In the genomic region with DNA sequence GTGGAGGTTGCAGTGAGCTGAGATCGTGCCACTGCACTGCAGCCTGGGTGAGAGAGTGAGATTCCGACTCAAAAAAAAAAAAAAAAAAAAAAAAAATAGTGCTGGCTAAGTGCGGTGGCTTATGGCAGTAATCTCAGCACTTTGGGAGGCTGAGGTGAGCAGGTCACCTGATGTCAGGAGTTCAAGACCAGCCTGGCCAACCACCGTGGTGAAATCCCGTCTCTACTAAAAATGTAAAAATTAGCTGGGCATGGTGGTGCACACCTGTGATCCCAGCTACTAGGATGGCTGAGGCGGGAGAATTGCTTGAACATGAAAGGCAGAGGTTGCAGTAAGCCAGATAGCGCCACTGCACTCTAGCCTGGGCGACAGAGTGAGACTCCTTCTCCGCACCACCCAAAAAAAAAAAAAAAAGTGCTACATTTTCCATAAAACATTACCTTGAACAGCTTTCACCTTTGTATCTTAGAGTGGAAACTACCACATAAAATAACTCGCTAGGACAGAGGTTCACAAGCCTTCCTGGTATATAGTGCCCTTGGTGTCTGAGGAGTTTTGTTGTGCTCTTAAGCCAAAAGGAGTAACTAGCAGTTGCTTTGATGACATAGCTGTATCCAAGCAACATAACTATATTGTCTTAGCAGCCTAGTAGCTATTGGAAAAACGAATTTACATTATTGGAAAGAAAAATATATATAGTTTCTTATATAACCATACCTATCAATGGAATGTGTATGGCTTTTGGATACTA, we compare ENCODE assay signal across 16 cellular contexts. TPM values are rescaled to one million over a fixed set of nuclear protein-coding genes. Genes with fewer than 3 reads are reported as not detected.
DNase-seq lines count a peak whose midpoint lies in the region; ATAC-seq and TF ChIP-seq lines count a peak whose summit lies in the region.
"Had no signal": no experiment of that assay in that cellular context is flagged by ENCODE, and none has a peak within 500 bp of the region (broad histone marks: within the 10 kb centered on the region; RNA-seq: fewer than 3 reads in every experiment).

No MANE protein-coding gene starts in this region.

- H3K27me3 Mint-ChIP-seq in activated CD4-positive, alpha-beta T cell treated with anti-CD3 and anti-CD28 coated beads, Interleukin-2, amount 10 ng/mL, durations not matched to agents 24 days and 14 days = no peaks in the 10 kb centered on the region
- H3K27me3 Mint-ChIP-seq in activated naive CD8-positive, alpha-beta T cell treated with anti-CD3 and anti-CD28 coated beads, Interleukin-2, amount 10 ng/mL, durations not matched to agents 7 days and 5 days = no peaks in the 10 kb centered on the region
- no peaks in the 10 kb centered on the region for H3K27me3 Mint-ChIP-seq in progenitor cell of endocrine pancreas
- H3K27me3 Mint-ChIP-seq: type B pancreatic cell had no signal

- no peak overlapping the region for H3K27ac ChIP-seq in foreskin keratinocyte
- H3K27ac ChIP-seq: lower lobe of right lung had no signal

- H3K36me3 Mint-ChIP-seq in activated CD4-positive, alpha-beta T cell treated with anti-CD3 and anti-CD28 coated beads, Interleukin-2, amount 10 ng/mL, durations not matched to agents 24 days and 14 days (ENCODE audit: low read depth) = peaks cover 43% of the 10 kb centered on the region
- peaks cover 24% of the 10 kb centered on the region for H3K36me3 Mint-ChIP-seq in activated naive CD8-positive, alpha-beta T cell treated with anti-CD3 and anti-CD28 coated beads, Interleukin-2, amount 10 ng/mL, durations not matched to agents 7 days and 5 days
- H3K36me3 Mint-ChIP-seq in progenitor cell of endocrine pancreas (ENCODE audit: insufficient read depth) = peaks cover 7% of the 10 kb centered on the region

- DNase-seq in activated CD4-positive, alpha-beta T cell treated with anti-CD3 and anti-CD28 coated beads, Interleukin-2, amount 10 ng/mL, durations not matched to agents 24 days and 14 days = peak; percentile 70
- DNase-seq in activated CD4-positive, alpha-beta T cell treated with anti-CD3 and anti-CD28 coated beads, Interleukin-2, amount 50 U/mL, for 1 hour = no peak
- peak; percentile 18 for DNase-seq in activated naive CD8-positive, alpha-beta T cell treated with anti-CD3 and anti-CD28 coated beads, Interleukin-2, amount 10 ng/mL, durations not matched to agents 7 days and 5 days
- DNase-seq in progenitor cell of endocrine pancreas (ENCODE audit: low spot score, unreplicated experiment) = no peak
- DNase-seq in foreskin keratinocyte = no peak
- no peak for DNase-seq in CD1c-positive myeloid dendritic cell (ENCODE audit: extremely low spot score)
- DNase-seq: ACHN, Kasumi-1, lower lobe of right lung, NCI-H2081, occipital lobe had no signal

- no peaks in the 10 kb centered on the region for H3K27me3 ChIP-seq in foreskin keratinocyte
- H3K27me3 ChIP-seq: hepatocyte had no signal

- POLR2A ChIA-PET in activated naive CD8-positive, alpha-beta T cell treated with anti-CD3 and anti-CD28 coated beads, Interleukin-2, amount 10 ng/mL, durations not matched to agents 7 days and 5 days (lab: Charles Lee) = interaction anchor here (1.9 to 3.3 kb wide), 2 partner anchors 11 to 48 kb away, joined by 7 to 14 read pairs; a partner anchor contains a TSS

- peak overlapping the region; percentile 58 for H3K27ac Mint-ChIP-seq in activated CD4-positive, alpha-beta T cell treated with anti-CD3 and anti-CD28 coated beads, Interleukin-2, amount 10 ng/mL, durations not matched to agents 24 days and 14 days
- H3K27ac Mint-ChIP-seq in activated naive CD8-positive, alpha-beta T cell treated with anti-CD3 and anti-CD28 coated beads, Interleukin-2, amount 10 ng/mL, durations not matched to agents 7 days and 5 days = no peak overlapping the region
- H3K27ac Mint-ChIP-seq in progenitor cell of endocrine pancreas = peak overlapping the region; percentile 29

- no peaks in the 10 kb centered on the region for H3K9me3 Mint-ChIP-seq in activated CD4-positive, alpha-beta T cell treated with anti-CD3 and anti-CD28 coated beads, Interleukin-2, amount 10 ng/mL, durations not matched to agents 24 days and 14 days
- H3K9me3 Mint-ChIP-seq in activated naive CD8-positive, alpha-beta T cell treated with anti-CD3 and anti-CD28 coated beads, Interleukin-2, amount 10 ng/mL, durations not matched to agents 7 days and 5 days = no peaks in the 10 kb centered on the region
- H3K9me3 Mint-ChIP-seq in progenitor cell of endocrine pancreas (ENCODE audit: low read depth) = no peaks in the 10 kb centered on the region
- H3K9me3 Mint-ChIP-seq: activated naive CD4-positive, alpha-beta T cell treated with anti-CD3 and anti-CD28 coated beads, Interleukin-2, amount 50 U/mL, for 72 hours; type B pancreatic cell had no signal

- H3K4me1 Mint-ChIP-seq in activated CD4-positive, alpha-beta T cell treated with anti-CD3 and anti-CD28 coated beads, Interleukin-2, amount 10 ng/mL, durations not matched to agents 24 days and 14 days = peaks cover 37% of the 10 kb centered on the region
- H3K4me1 Mint-ChIP-seq in activated naive CD8-positive, alpha-beta T cell treated with anti-CD3 and anti-CD28 coated beads, Interleukin-2, amount 10 ng/mL, durations not matched to agents 7 days and 5 days = peaks cover 33% of the 10 kb centered on the region
- H3K4me1 Mint-ChIP-seq in progenitor cell of endocrine pancreas (ENCODE audit: low read depth) = peaks cover 10% of the 10 kb centered on the region

- H3K4me3 Mint-ChIP-seq in activated CD4-positive, alpha-beta T cell treated with anti-CD3 and anti-CD28 coated beads, Interleukin-2, amount 10 ng/mL, durations not matched to agents 24 days and 14 days = no peak overlapping the region
- no peak overlapping the region for H3K4me3 Mint-ChIP-seq in activated naive CD8-positive, alpha-beta T cell treated with anti-CD3 and anti-CD28 coated beads, Interleukin-2, amount 10 ng/mL, durations not matched to agents 7 days and 5 days
- H3K4me3 Mint-ChIP-seq in progenitor cell of endocrine pancreas (ENCODE audit: low read depth) = no peak overlapping the region
- H3K4me3 Mint-ChIP-seq: type B pancreatic cell had no signal

- intact Hi-C loops in activated CD4-positive, alpha-beta T cell treated with anti-CD3 and anti-CD28 coated beads, Interleukin-2, amount 10 ng/mL, durations not matched to agents 24 days and 14 days (cut with micrococcal nuclease) = no loop called here

- ATAC-seq in HG03571 (IDR thresholded peaks at IDR 0.05; ENCODE audit: unreplicated experiment) (peak; percentile 15), foreskin keratinocyte (no peak), HG03432 (IDR thresholded peaks at IDR 0.05; ENCODE audit: unreplicated experiment) (no peak)
- peak; percentile 47 for ATAC-seq in activated naive CD8-positive, alpha-beta T cell treated with anti-CD3 and anti-CD28 coated beads, Interleukin-2, amount 10 ng/mL, durations not matched to agents 7 days and 5 days (ENCODE audit: low read depth)

- TF ChIP-seq CTCF in progenitor cell of endocrine pancreas (IDR thresholded peaks at IDR 0.05; ENCODE audit: unreplicated experiment) (no peak), foreskin keratinocyte (conservative IDR thresholded peaks at IDR 0.05) (no peak)

- no peaks in the 10 kb centered on the region for H3K4me1 ChIP-seq in foreskin keratinocyte

RNA-seq across cellular contexts. Expression of a gene that starts 11.1 kb away (rescaled TPM):
- total RNA-seq in activated CD4-positive, alpha-beta T cell treated with anti-CD3 and anti-CD28 coated beads, Interleukin-2, amount 10 ng/mL, durations not matched to agents 24 days and 14 days = 351 and 357 TPM in 2 replicates
- total RNA-seq in activated naive CD8-positive, alpha-beta T cell treated with anti-CD3 and anti-CD28 coated beads, Interleukin-2, amount 10 ng/mL, durations not matched to agents 7 days and 5 days = 100 to 1,000 TPM; 210 to 217 TPM
- total RNA-seq in progenitor cell of endocrine pancreas = 231 and 234 TPM in 2 replicates
- total RNA-seq in foreskin keratinocyte = 263 and 298 TPM in 2 replicates
- polyA plus RNA-seq in foreskin keratinocyte = 265 and 316 TPM in 2 replicates

RNA-seq across cellular contexts. Expression of a gene that starts 31.2 kb away (rescaled TPM):
- 760 and 771 TPM in 2 replicates for total RNA-seq in activated CD4-positive, alpha-beta T cell treated with anti-CD3 and anti-CD28 coated beads, Interleukin-2, amount 10 ng/mL, durations not matched to agents 24 days and 14 days
- 100 to 1,000 TPM; 468 to 471 TPM for total RNA-seq in activated naive CD8-positive, alpha-beta T cell treated with anti-CD3 and anti-CD28 coated beads, Interleukin-2, amount 10 ng/mL, durations not matched to agents 7 days and 5 days
- 528 and 541 TPM in 2 replicates for total RNA-seq in progenitor cell of endocrine pancreas
- total RNA-seq in foreskin keratinocyte = 657 and 723 TPM in 2 replicates
- 574 and 700 TPM in 2 replicates for polyA plus RNA-seq in foreskin keratinocyte

RNA-seq across cellular contexts. Expression of a gene that starts 46.9 kb away (rescaled TPM):
- 117 and 118 TPM in 2 replicates for total RNA-seq in activated CD4-positive, alpha-beta T cell treated with anti-CD3 and anti-CD28 coated beads, Interleukin-2, amount 10 ng/mL, durations not matched to agents 24 days and 14 days
- total RNA-seq in activated naive CD8-positive, alpha-beta T cell treated with anti-CD3 and anti-CD28 coated beads, Interleukin-2, amount 10 ng/mL, durations not matched to agents 7 days and 5 days = 100 to 1,000 TPM; 139 to 145 TPM
- total RNA-seq in progenitor cell of endocrine pancreas (128 and 131 TPM in 2 replicates), foreskin keratinocyte (55.6 and 59.3 TPM in 2 replicates)
- polyA plus RNA-seq in foreskin keratinocyte = 10.6 and 13.4 TPM in 2 replicates

RNA-seq across cellular contexts. Expression of a gene that starts 48.1 kb away (rescaled TPM):
- 1,041 and 1,057 TPM in 2 replicates for total RNA-seq in activated CD4-positive, alpha-beta T cell treated with anti-CD3 and anti-CD28 coated beads, Interleukin-2, amount 10 ng/mL, durations not matched to agents 24 days and 14 days
- total RNA-seq in activated naive CD8-positive, alpha-beta T cell treated with anti-CD3 and anti-CD28 coated beads, Interleukin-2, amount 10 ng/mL, durations not matched to agents 7 days and 5 days = 100 to 1,000 TPM; 878 to 882 TPM
- 811 and 841 TPM in 2 replicates for total RNA-seq in progenitor cell of endocrine pancreas
- total RNA-seq in foreskin keratinocyte = 1,105 and 1,204 TPM in 2 replicates
- 1,271 and 1,425 TPM in 2 replicates for polyA plus RNA-seq in foreskin keratinocyte

Comparison
In these comparisons a context has a peak if more than half of its experiments do, and no peak if none do; other contexts are left out.
1. DNase-seq: peak in activated CD4-positive, alpha-beta T cell treated with anti-CD3 and anti-CD28 coated beads, Interleukin-2, amount 10 ng/mL, durations not matched to agents 24 days and 14 days (single experiment) and activated naive CD8-positive, alpha-beta T cell treated with anti-CD3 and anti-CD28 coated beads, Interleukin-2, amount 10 ng/mL, durations not matched to agents 7 days and 5 days (single experiment); none in activated CD4-positive, alpha-beta T cell treated with anti-CD3 and anti-CD28 coated beads, Interleukin-2, amount 50 U/mL, for 1 hour (single experiment), progenitor cell of endocrine pancreas (single experiment), foreskin keratinocyte (0 of 2) and CD1c-positive myeloid dendritic cell (single experiment).
2. ATAC-seq: peak in HG03571 (single experiment) and activated naive CD8-positive, alpha-beta T cell treated with anti-CD3 and anti-CD28 coated beads, Interleukin-2, amount 10 ng/mL, durations not matched to agents 7 days and 5 days (single experiment); none in foreskin keratinocyte (single experiment) and HG03432 (single experiment).